In genomic region chr6:108294297-108294786, GRCh38 we compare ENCODE assay signal across 8 cellular contexts. TPM values are rescaled to one million over a fixed set of nuclear protein-coding genes. Genes with fewer than 3 reads are reported as not detected.
DNase-seq lines count a peak whose midpoint lies in the region; ATAC-seq and TF ChIP-seq lines count a peak whose summit lies in the region.

No MANE protein-coding gene starts in this region.

- no peaks in the 10 kb centered on the region for H3K27me3 Mint-ChIP-seq in chondrocyte (ENCODE audit: low read depth)

- H3K9ac ChIP-seq in HUES48 (ENCODE audit: low read depth, low read length): no peak overlapping the region; the same call in 1 of the 2 replicates
- peak overlapping the region; percentile 99 for H3K9ac ChIP-seq in mucosa of stomach (ENCODE audit: low read length)

- CTCF ChIA-PET in A673 (lab: Charles Lee): no interaction called here

- H3K27me3 ChIP-seq in A673 (replicated peaks; ENCODE audit: insufficient read depth, low read depth, low read length, poor library complexity) (no peaks in the 10 kb centered on the region), HUES48 (ENCODE audit: control insufficient read depth, insufficient read depth, low read length) (no peaks in the 10 kb centered on the region), mucosa of stomach (ENCODE audit: control insufficient read depth, insufficient read depth, low read length) (no peaks in the 10 kb centered on the region)

- POLR2A ChIA-PET in A673 (lab: Charles Lee; ENCODE audit: low non-redundant PET): interaction anchor here (0.6 kb wide), 1 partner anchor 47 kb away, joined by 3 read pairs; no protein-coding TSS in a partner anchor

- H3K9me3 Mint-ChIP-seq in chondrocyte (ENCODE audit: low read depth): no peaks in the 10 kb centered on the region

- H3K4me3 ChIP-seq in A673 (ENCODE audit: low read depth, low read length, poor library complexity, severe bottlenecking) (peak overlapping the region; percentile 68), HUES48 (ENCODE audit: low read depth, low read length) (peak overlapping the region; percentile 72), mucosa of stomach (ENCODE audit: low read length) (peak overlapping the region; percentile 99)

- no peaks in the 10 kb centered on the region for H3K36me3 Mint-ChIP-seq in chondrocyte (ENCODE audit: low read depth)

- H3K36me3 ChIP-seq in A673 (ENCODE audit: insufficient read depth, low read length, poor library complexity, severe bottlenecking) (no peaks in the 10 kb centered on the region), HUES48 (ENCODE audit: control insufficient read depth, insufficient read depth, low read length) (no peaks in the 10 kb centered on the region), mucosa of stomach (ENCODE audit: control insufficient read depth, insufficient read depth, low read length) (no peaks in the 10 kb centered on the region)

- H3K27ac Mint-ChIP-seq in chondrocyte (ENCODE audit: unreplicated experiment): peak overlapping the region; percentile 98

- H3K4me1 ChIP-seq in A673 (ENCODE audit: insufficient read depth, low read length, poor library complexity, severe bottlenecking) (peaks cover 10% of the 10 kb centered on the region), HUES48 (ENCODE audit: control insufficient read depth, insufficient read depth, low read length) (peaks cover 7% of the 10 kb centered on the region), mucosa of stomach (ENCODE audit: control insufficient read depth, insufficient read depth, low read length) (peaks cover 13% of the 10 kb centered on the region)

- no peak for DNase-seq in A673 (ENCODE audit: low spot score)
- no peak for DNase-seq in chondrocyte (ENCODE audit: low spot score)
- DNase-seq in dedifferentiated amniotic fluid mesenchymal stem cell (ENCODE audit: extremely low spot score): no peak
- no peak for DNase-seq in NCI-H2227 (lab: John Stamatoyannopoulos, UW; ENCODE audit: unreplicated experiment)

- peak overlapping the region; percentile 88 for H3K27ac ChIP-seq in A673 (ENCODE audit: low read depth, low read length, poor library complexity, severe bottlenecking)
- H3K27ac ChIP-seq in HUES48 (ENCODE audit: low read depth, low read length): peak overlapping the region; percentile 93

- peak overlapping the region; percentile 95 for H3K4me3 Mint-ChIP-seq in chondrocyte (ENCODE audit: unreplicated experiment)

- intact Hi-C loops in A673 (cut with micrococcal nuclease; ENCODE audit: unreplicated experiment): no loop called here

- TF ChIP-seq CTCF in A673 (conservative IDR thresholded peaks at IDR 0.05; ENCODE audit: low read depth, low read length) (no peak), chondrocyte (IDR thresholded peaks at IDR 0.05) (no peak)

- H3K9me3 ChIP-seq in A673 (ENCODE audit: low read depth, low read length, poor library complexity, severe bottlenecking): no peaks in the 10 kb centered on the region
- H3K9me3 ChIP-seq in HUES48 (ENCODE audit: control insufficient read depth, insufficient read depth, low read length): no peaks in the 10 kb centered on the region
- no peaks in the 10 kb centered on the region for H3K9me3 ChIP-seq in mucosa of stomach (ENCODE audit: control insufficient read depth, low read length)

- ATAC-seq in GM19452 (IDR thresholded peaks at IDR 0.05; ENCODE audit: unreplicated experiment) (peak; percentile 17), HG03097 (IDR thresholded peaks at IDR 0.05; ENCODE audit: low FRiP score, unreplicated experiment) (no peak)

- BruUV-seq in A673 (replicated peaks; lab: Mats Ljungman, UMichigan): no TSS peak

- peaks cover 18% of the 10 kb centered on the region for H3K4me1 Mint-ChIP-seq in chondrocyte (ENCODE audit: low read depth)

RNA-seq across cellular contexts. Expression of gene AFG1L, which starts 0.5 kb away (rescaled TPM):
- total RNA-seq in A673 (2021) (5.7 and 7.5 TPM in 2 replicates), chondrocyte (5.9 to 9.0 TPM (median 8.1 TPM) in 3 replicates)

RNA-seq across cellular contexts. Expression of gene SNX3, which starts 33.5 kb away (rescaled TPM):
- total RNA-seq in A673 (2021) (104 and 105 TPM in 2 replicates), chondrocyte (172 to 178 TPM (median 173 TPM) in 3 replicates)
